9 cellular contexts compared by ENCODE assay signal in the genomic region with DNA sequence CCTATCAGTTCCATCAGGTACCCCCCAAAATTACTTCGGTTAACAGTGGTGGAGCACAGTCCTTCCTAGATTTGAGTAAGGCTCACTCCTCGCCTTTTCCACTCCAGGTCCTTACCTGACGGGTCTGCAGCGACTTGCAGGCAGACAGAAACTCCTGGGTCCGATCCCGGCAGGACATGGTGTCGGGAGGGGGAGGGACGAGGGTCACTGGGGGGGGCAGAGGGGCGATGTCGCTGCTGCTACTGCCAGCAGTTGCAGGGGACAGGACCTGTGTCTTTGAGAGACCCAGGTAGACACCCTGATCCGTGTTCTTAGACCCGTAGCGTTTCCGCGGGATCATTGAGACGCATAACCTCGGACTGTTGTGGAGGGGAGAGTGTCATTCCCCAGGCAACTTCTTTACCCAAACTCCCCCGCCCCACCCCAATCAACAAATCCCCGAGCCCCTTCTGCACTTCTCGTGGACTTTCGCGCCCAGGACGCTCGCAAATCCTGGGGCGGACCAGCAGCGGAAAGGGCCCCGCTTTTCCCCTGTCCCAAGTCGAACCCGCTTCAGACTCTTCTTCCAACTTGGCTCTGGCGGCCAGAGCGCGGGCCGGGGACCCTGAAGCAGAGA. TPM values are rescaled to one million over a fixed set of nuclear protein-coding genes. Genes with fewer than 3 reads are reported as not detected.
DNase-seq lines count a peak whose midpoint lies in the region; ATAC-seq, FAIRE-seq and TF ChIP-seq lines count a peak whose summit lies in the region.
"Had no signal": no experiment of that assay in that cellular context is flagged by ENCODE, and none has a peak within 500 bp of the region (broad histone marks: within the 10 kb centered on the region; RNA-seq: fewer than 3 reads in every experiment).

No MANE protein-coding gene starts in this region.

- H3K9me3 ChIP-seq in ES-I3 (ENCODE audit: control insufficient read depth, insufficient read depth, low read length), result no peaks in the 10 kb centered on the region
- H3K9me3 ChIP-seq in ascending aorta, result no peaks in the 10 kb centered on the region
- H3K9me3 ChIP-seq in left lung, result no peaks in the 10 kb centered on the region
- H3K9me3 ChIP-seq in tibial artery, result no peaks in the 10 kb centered on the region

- peak; percentile 40 for DNase-seq in HTR-8/SVneo (ENCODE audit: insufficient read length, low spot score)
- no peak for DNase-seq in ascending aorta (ENCODE audit: low spot score in 2 of 2)
- DNase-seq in left lung, result no peak
- DNase-seq in tibial artery, result no peak
- no peak for DNase-seq in mesenteric fat pad (ENCODE audit: low spot score)
- DNase-seq in NCI-H1417 (lab: John Stamatoyannopoulos, UW), result no peak

- H3K4me1 ChIP-seq in ES-I3 (ENCODE audit: insufficient read depth, low read length), result peaks cover 3% of the 10 kb centered on the region; the same call in 1 of the 2 replicates
- H3K4me1 ChIP-seq in ascending aorta, result peaks cover 0 to 31% of the 10 kb centered on the region in 2 donors
- peaks cover 8 to 52% of the 10 kb centered on the region in 2 donors for H3K4me1 ChIP-seq in left lung
- H3K4me1 ChIP-seq in tibial artery, result peaks cover 7 to 53% (median 40%) of the 10 kb centered on the region in 4 donors

- H3K9ac ChIP-seq in ES-I3 (ENCODE audit: low read depth, low read length), result peak overlapping the region; percentile 75

- H3K4me3 ChIP-seq in ascending aorta (peak overlapping the region; percentile 74 to 77), left lung (peak overlapping the region; percentile 83 to 91), tibial artery (peak overlapping the region; percentile 63 to 76)

- no peaks in the 10 kb centered on the region for H3K27me3 ChIP-seq in ascending aorta
- H3K27me3 ChIP-seq in left lung, result no peaks in the 10 kb centered on the region
- H3K27me3 ChIP-seq in tibial artery, result no peaks in the 10 kb centered on the region

- intact Hi-C loops in ascending aorta (cut with DNase I) (loop anchor here (1.0 to 5.0 kb wide), 4 partner anchors 8 to 219 kb away; partner anchors contain the start of genes BSCL2, EML3, GNG3 and HNRNPUL2), left lung (cut with DNase I) (no loop called here), tibial artery (cut with DNase I; ENCODE audit: low total_unique reads) (no loop called here)

- no peak for TF ChIP-seq CTCF in ascending aorta (IDR thresholded peaks at IDR 0.05)
- no peak for TF ChIP-seq CTCF in left lung (IDR thresholded peaks at IDR 0.05)
- TF ChIP-seq CTCF in tibial artery (IDR thresholded peaks at IDR 0.05), result no peak

- H3K27ac ChIP-seq in ascending aorta, result peak overlapping the region; percentile 90 to 95
- peak overlapping the region; percentile 90 to 92 for H3K27ac ChIP-seq in left lung
- peak overlapping the region; percentile 91 to 93 for H3K27ac ChIP-seq in tibial artery

- FAIRE-seq in HTR-8/SVneo (lab: Jason Lieb, UNC), result no peak

- ATAC-seq in left lung (no peak), HG02588 (IDR thresholded peaks at IDR 0.05; ENCODE audit: unreplicated experiment) (no peak)

- peaks cover 1% of the 10 kb centered on the region for H3K36me3 ChIP-seq in ES-I3 (ENCODE audit: insufficient read depth, low read length)
- H3K36me3 ChIP-seq in ascending aorta, result peaks cover 29 to 39% of the 10 kb centered on the region in 2 donors
- H3K36me3 ChIP-seq in left lung, result peaks cover 0 to 67% of the 10 kb centered on the region in 2 donors
- H3K36me3 ChIP-seq in tibial artery, result peaks cover 16 to 43% (median 39%) of the 10 kb centered on the region in 3 donors

RNA-seq across cellular contexts. Expression of gene STX5, which starts 0.8 kb away (rescaled TPM):
- 40.3 TPM for total RNA-seq in ascending aorta
- total RNA-seq in left lung, result 10 to 100 TPM; 38.9 to 40.5 TPM
- 41.8 TPM for total RNA-seq in mesenteric fat pad

RNA-seq across cellular contexts. Expression of gene TEX54, which starts 1.6 kb away (rescaled TPM):
- total RNA-seq in ascending aorta, result not detected
- total RNA-seq in left lung, result not detected
- total RNA-seq in mesenteric fat pad, result not detected
- total RNA-seq: T-helper 2 cell treated with Interferon-gamma antibody and Interleukin-4, amounts not matched to agents 100 ng/mL and 5 ng/mL, for 36 hours had no signal

RNA-seq across cellular contexts. Expression of gene WDR74, which starts 8.4 kb away (rescaled TPM):
- total RNA-seq in ascending aorta (28.7 TPM), left lung (10 to 100 TPM; 24.6 to 45.4 TPM), mesenteric fat pad (50.9 TPM)

RNA-seq across cellular contexts. Expression of gene NXF1, which starts 25.8 kb away (rescaled TPM):
- total RNA-seq in ascending aorta, result 41.8 TPM
- total RNA-seq in left lung, result 10 to 100 TPM; 67.8 to 73.0 TPM
- total RNA-seq in mesenteric fat pad, result 77.6 TPM

RNA-seq across cellular contexts. Expression of gene TMEM223, which starts 39.2 kb away (rescaled TPM):
- total RNA-seq in ascending aorta, result 92.5 TPM
- 10 to 100 TPM; 15.7 to 16.2 TPM for total RNA-seq in left lung
- total RNA-seq in mesenteric fat pad, result 14.7 TPM
